ENCODE assay signal across 8 cellular contexts in genomic region chr1:149843302-149844041, GRCh38. TPM values are rescaled to one million over a fixed set of nuclear protein-coding genes. Genes with fewer than 3 reads are reported as not detected.
DNase-seq lines count a peak whose midpoint lies in the region; ATAC-seq, FAIRE-seq and TF ChIP-seq lines count a peak whose summit lies in the region.

No MANE protein-coding gene starts in this region.

- H3K9ac ChIP-seq in kidney (ENCODE audit: low read length in 2 of 2): peak overlapping the region; percentile 92 to 98
- peak overlapping the region in 2 of 5 donors; percentile 41 to 74 for H3K9ac ChIP-seq in subcutaneous abdominal adipose tissue (ENCODE audit: low read length in 5 of 5)

- FAIRE-seq in kidney (lab: Jason Lieb, UNC): no peak

- TF ChIP-seq CTCF in ascending aorta (IDR thresholded peaks at IDR 0.05): no peak
- no peak for TF ChIP-seq CTCF in kidney (IDR thresholded peaks at IDR 0.05; ENCODE audit: borderline replicate concordance, extremely low read depth, insufficient read depth)

- H3K36me3 ChIP-seq in ascending aorta (no peaks in the 10 kb centered on the region), kidney (ENCODE audit: control insufficient read depth in 1 of 2, insufficient read depth in 2 of 2, low read length in 2 of 2) (no peaks in the 10 kb centered on the region), subcutaneous abdominal adipose tissue (ENCODE audit: control insufficient read depth in 5 of 5, insufficient read depth in 5 of 5, low read length in 5 of 5) (no peaks in the 10 kb centered on the region)

- H3K27me3 ChIP-seq in ascending aorta (no peaks in the 10 kb centered on the region), subcutaneous abdominal adipose tissue (ENCODE audit: control insufficient read depth in 5 of 5, insufficient read depth in 4 of 5, low read length in 5 of 5) (no peaks in the 10 kb centered on the region)

- no peak for ATAC-seq in HG03439 (IDR thresholded peaks at IDR 0.05; ENCODE audit: unreplicated experiment)

- peak overlapping the region; percentile 92 for H3K4me3 Mint-ChIP-seq in activated naive CD4-positive, alpha-beta T cell treated with anti-CD3 and anti-CD28 coated beads, Interleukin-2, amount 50 U/mL, for 24 hours

- intact Hi-C loops in ascending aorta (cut with DNase I): no loop called here
- intact Hi-C loops in kidney (cut with DNase I): no loop called here

- no peaks in the 10 kb centered on the region for H3K9me3 Mint-ChIP-seq in activated naive CD4-positive, alpha-beta T cell treated with anti-CD3 and anti-CD28 coated beads, Interleukin-2, amount 50 U/mL, for 24 hours

- H3K4me3 ChIP-seq in ascending aorta (peak overlapping the region; percentile 55 to 77), kidney (ENCODE audit: low read length in 2 of 2) (peak overlapping the region; percentile 91), subcutaneous abdominal adipose tissue (ENCODE audit: low read depth in 1 of 5, low read length in 5 of 5) (peak overlapping the region; percentile 56 to 79 (median 69))

- H3K9me3 ChIP-seq in ascending aorta (no peaks in the 10 kb centered on the region), kidney (ENCODE audit: control insufficient read depth in 1 of 2, low read length in 2 of 2) (no peaks in the 10 kb centered on the region), subcutaneous abdominal adipose tissue (ENCODE audit: control insufficient read depth in 5 of 5, low read length in 5 of 5) (no peaks in the 10 kb centered on the region)

- H3K4me1 Mint-ChIP-seq in activated naive CD4-positive, alpha-beta T cell treated with anti-CD3 and anti-CD28 coated beads, Interleukin-2, amount 50 U/mL, for 24 hours: peaks cover 46% of the 10 kb centered on the region

- DNase-seq in activated naive CD4-positive, alpha-beta T cell treated with anti-CD3 and anti-CD28 coated beads, Interleukin-2, amount 50 U/mL, for 16 hours: no peak
- no peak for DNase-seq in ascending aorta (ENCODE audit: low spot score in 2 of 2)
- no peak for DNase-seq in kidney
- DNase-seq in COR-L47 (lab: John Stamatoyannopoulos, UW): no peak
- no peak for DNase-seq in NCI-H82 treated with DMSO at 0.1 percent for 48 hours (lab: John Stamatoyannopoulos, UW; ENCODE audit: unreplicated experiment)

- no peaks in the 10 kb centered on the region for H3K27me3 Mint-ChIP-seq in activated naive CD4-positive, alpha-beta T cell treated with anti-CD3 and anti-CD28 coated beads, Interleukin-2, amount 50 U/mL, for 24 hours

- peak overlapping the region; percentile 81 to 83 for H3K27ac ChIP-seq in ascending aorta
- H3K27ac ChIP-seq in kidney (ENCODE audit: low read depth in 2 of 2, low read length in 2 of 2): peak overlapping the region in 1 of 2 donors; percentile 65
- peak overlapping the region; percentile 13 for H3K27ac ChIP-seq in subcutaneous abdominal adipose tissue (ENCODE audit: low read depth, low read length)

- peaks cover 5 to 24% of the 10 kb centered on the region in 2 donors for H3K4me1 ChIP-seq in ascending aorta
- peaks cover 6 to 8% of the 10 kb centered on the region in 2 donors for H3K4me1 ChIP-seq in kidney (ENCODE audit: control insufficient read depth in 1 of 2, insufficient read depth in 1 of 2, low read depth in 1 of 2, low read length in 2 of 2)
- peaks cover 3 to 22% (median 16%) of the 10 kb centered on the region in 5 donors for H3K4me1 ChIP-seq in subcutaneous abdominal adipose tissue (ENCODE audit: control insufficient read depth in 5 of 5, insufficient read depth in 5 of 5, low read length in 5 of 5)

- H3K27ac Mint-ChIP-seq in activated naive CD4-positive, alpha-beta T cell treated with anti-CD3 and anti-CD28 coated beads, Interleukin-2, amount 50 U/mL, for 24 hours: peak overlapping the region; percentile 94

- peaks cover 4% of the 10 kb centered on the region for H3K36me3 Mint-ChIP-seq in activated naive CD4-positive, alpha-beta T cell treated with anti-CD3 and anti-CD28 coated beads, Interleukin-2, amount 50 U/mL, for 24 hours

RNA-seq across cellular contexts. Expression of gene BOLA1, which starts 55.9 kb away (rescaled TPM):
- 36.7 TPM for total RNA-seq in ascending aorta
- 14.3 TPM for total RNA-seq in kidney
- 44.0 TPM for polyA plus RNA-seq in kidney (ENCODE audit: insufficient read depth, low read depth, low replicate concordance)
